In the genomic region with DNA sequence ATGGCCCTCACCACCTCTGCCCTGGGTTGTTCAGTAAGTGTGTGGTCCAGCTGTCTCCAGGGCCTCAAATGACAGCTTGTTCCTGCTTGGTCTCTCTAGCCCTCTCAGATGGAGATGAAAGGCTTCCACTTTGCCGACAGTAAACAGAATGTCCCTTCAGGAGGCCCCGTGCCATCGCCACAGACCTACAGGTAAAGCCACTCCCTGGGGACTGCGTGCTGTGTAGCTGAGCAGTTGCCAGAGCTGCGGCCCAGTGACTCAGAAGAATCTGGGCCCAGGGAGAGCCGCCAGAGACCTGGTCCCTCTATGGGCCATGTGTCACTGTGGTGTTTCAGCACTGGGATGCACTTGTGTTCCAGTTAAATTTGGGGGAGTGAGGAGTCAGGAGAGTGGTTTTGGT, we compare ENCODE assay signal across 21 cellular contexts. TPM values are rescaled to one million over a fixed set of nuclear protein-coding genes. Genes with fewer than 3 reads are reported as not detected.
"Had no signal": no experiment of that assay in that cellular context is flagged by ENCODE, and none has a peak within 500 bp of the region (broad histone marks: within the 10 kb centered on the region; RNA-seq: fewer than 3 reads in every experiment).

No MANE protein-coding gene starts in this region.

- H3K27ac ChIP-seq: ascending aorta, cardiac muscle cell, colonic mucosa, prostate gland, SJCRH30, stomach, thoracic aorta had no signal

- DNase-seq: activated CD4-positive, alpha-beta T cell treated with anti-CD3 and anti-CD28 coated beads, Interleukin-2, amount 50 U/mL, for 48 hours; activated CD4-positive, CD25-positive, alpha-beta regulatory T cell treated with anti-CD3 and anti-CD28 coated beads, Interleukin-2, amount 50 U/mL, for 72 hours; activated effector memory CD4-positive, alpha-beta T cell treated with Interleukin-2 at 50 U/mL for 16 hours; activated naive CD8-positive, alpha-beta T cell treated with anti-CD3 and anti-CD28 coated beads, Interleukin-2, amount 10 ng/mL, durations not matched to agents 7 days and 5 days; colonic mucosa; effector CD4-positive, alpha-beta T cell; hippocampal formation; kidney glomerular epithelial cell; SJCRH30; spleen; stimulated activated CD4-positive, alpha-beta T cell treated with anti-CD3 and anti-CD28 coated beads, Interleukin-2, amount 100 ng/mL, for 24 hours; stomach; SW 1271 had no signal

- H3K9me3 Mint-ChIP-seq: activated naive CD8-positive, alpha-beta T cell treated with anti-CD3 and anti-CD28 coated beads, Interleukin-2, amount 10 ng/mL, durations not matched to agents 7 days and 5 days had no signal

- H3K9me3 ChIP-seq: ascending aorta, colonic mucosa, prostate gland, SJCRH30, spleen, stomach, thoracic aorta had no signal

- H3K27me3 Mint-ChIP-seq: activated naive CD8-positive, alpha-beta T cell treated with anti-CD3 and anti-CD28 coated beads, Interleukin-2, amount 10 ng/mL, durations not matched to agents 7 days and 5 days had no signal

- ATAC-seq: sciatic nerve had no signal

- H3K4me1 ChIP-seq: ascending aorta, colonic mucosa, prostate gland, SJCRH30, stomach had no signal

- H3K4me3 ChIP-seq: ascending aorta, cardiac muscle cell, colonic mucosa, prostate gland, SJCRH30, spleen, stomach, thoracic aorta had no signal

- H3K27ac Mint-ChIP-seq: activated naive CD8-positive, alpha-beta T cell treated with anti-CD3 and anti-CD28 coated beads, Interleukin-2, amount 10 ng/mL, durations not matched to agents 7 days and 5 days had no signal

- H3K4me3 Mint-ChIP-seq: activated naive CD8-positive, alpha-beta T cell treated with anti-CD3 and anti-CD28 coated beads, Interleukin-2, amount 10 ng/mL, durations not matched to agents 7 days and 5 days had no signal

- H3K27me3 ChIP-seq: ascending aorta, cardiac muscle cell, colonic mucosa, SJCRH30, spleen, stomach had no signal

RNA-seq across cellular contexts. Expression of a gene that starts 53.3 kb away (rescaled TPM):
- total RNA-seq: activated naive CD8-positive, alpha-beta T cell treated with anti-CD3 and anti-CD28 coated beads, Interleukin-2, amount 10 ng/mL, durations not matched to agents 7 days and 5 days; ascending aorta; cardiac muscle cell; fibroblast of lung; mesenteric fat pad; sciatic nerve; SJCRH30; spleen; thoracic aorta; urinary bladder had no signal
- polyA plus RNA-seq: cardiac muscle cell, fibroblast of lung, spleen, urinary bladder had no signal
